ENCODE assay signal across 25 cellular contexts in genomic region chr4:57122959-57123358, GRCh38.
"Had no signal": no experiment of that assay in that cellular context is flagged by ENCODE, and none has a peak within 500 bp of the region (broad histone marks: within the 10 kb centered on the region; RNA-seq: fewer than 3 reads in every experiment).

No MANE protein-coding gene starts in this region.

- H3K9me3 ChIP-seq: ovary, right lobe of liver, testis, thyroid gland, transverse colon, vagina had no signal

- H3K27me3 ChIP-seq: ovary, right atrium auricular region, right lobe of liver, testis, thyroid gland, transverse colon, upper lobe of left lung, vagina had no signal

- H3K4me3 ChIP-seq: left ventricle myocardium inferior, lung, ovary, right atrium auricular region, right lobe of liver, smooth muscle cell, testis, thyroid gland, transverse colon, upper lobe of left lung, vagina had no signal

- H3K27ac ChIP-seq: left ventricle myocardium inferior, ovary, right atrium auricular region, right lobe of liver, testis, thyroid gland, transverse colon, upper lobe of left lung, vagina had no signal

- H3K4me1 ChIP-seq: right lobe of liver, testis had no signal

- DNase-seq: islet precursor cell; left ventricle myocardium inferior; mesendoderm; naive thymus-derived CD4-positive, alpha-beta T cell; ovary; right lobe of liver; stimulated activated CD4-positive, alpha-beta T cell treated with anti-CD3 and anti-CD28 coated beads, Interleukin-1b, Interleukin-23, amount 100 ng/mL, for 48 hours; stimulated activated CD4-positive, alpha-beta T cell treated with anti-CD3 and anti-CD28 coated beads, Interleukin-2, amount 100 ng/mL, for 48 hours; stimulated activated CD4-positive, alpha-beta T cell treated with anti-CD3 and anti-CD28 coated beads, Interleukin-4, amount 100 ng/mL, for 4 hours; stimulated activated CD8-positive, alpha-beta memory T cell treated with anti-CD3 and anti-CD28 coated beads, Interleukin-4, amount 100 ng/mL, for 48 hours; stimulated activated naive CD4-positive, alpha-beta T cell treated with Interleukin-2 at 50 U/mL for 16 hours; stimulated activated naive CD8-positive, alpha-beta T cell treated with anti-CD3 and anti-CD28 coated beads, Interleukin-15, amount 100 ng/mL, for 72 hours; substantia nigra; testis; thyroid gland; transverse colon; upper lobe of left lung had no signal

- H3K36me3 Mint-ChIP-seq: stimulated activated memory B cell treated with anti-CD40 and anti-IgM and Interleukin-4, amounts not matched to agents 10 μg/mL and 1 μg/mL and 100 μg/mL, for 72 hours had no signal

- H3K4me1 Mint-ChIP-seq: naive thymus-derived CD4-positive, alpha-beta T cell; stimulated activated memory B cell treated with anti-CD40 and anti-IgM and Interleukin-4, amounts not matched to agents 10 μg/mL and 1 μg/mL and 100 μg/mL, for 72 hours; stimulated activated naive CD8-positive, alpha-beta T cell treated with anti-CD3 and anti-CD28 coated beads, Interleukin-15, amount 100 ng/mL, for 72 hours had no signal

- H3K27ac Mint-ChIP-seq: mesothelial cell of epicardium; naive thymus-derived CD4-positive, alpha-beta T cell; natural killer cell treated with Interleukin-12 subunit alpha and Interleukin-12 subunit beta and Interleukin-15 and Interleukin-18, amount 100 ng/mL, for 72 hours; progenitor cell of endocrine pancreas; stimulated activated memory B cell treated with anti-CD40 and anti-IgM and Interleukin-4, amounts not matched to agents 10 μg/mL and 1 μg/mL and 100 μg/mL, for 72 hours; stimulated activated naive CD8-positive, alpha-beta T cell treated with anti-CD3 and anti-CD28 coated beads, Interleukin-15, amount 100 ng/mL, for 72 hours had no signal

- H3K4me3 Mint-ChIP-seq: mesothelial cell of epicardium; naive thymus-derived CD4-positive, alpha-beta T cell; natural killer cell treated with Interleukin-12 subunit alpha and Interleukin-12 subunit beta and Interleukin-15 and Interleukin-18, amount 100 ng/mL, for 72 hours; stimulated activated memory B cell treated with anti-CD40 and anti-IgM and Interleukin-4, amounts not matched to agents 10 μg/mL and 1 μg/mL and 100 μg/mL, for 72 hours; stimulated activated naive CD8-positive, alpha-beta T cell treated with anti-CD3 and anti-CD28 coated beads, Interleukin-15, amount 100 ng/mL, for 72 hours had no signal

- H3K36me3 ChIP-seq: left ventricle myocardium inferior, ovary, right atrium auricular region, right lobe of liver, thyroid gland, transverse colon, upper lobe of left lung, vagina had no signal
